18 cellular contexts compared by ENCODE assay signal in genomic region chr10:90718185-90718584, GRCh38.
DNase-seq lines count a peak whose midpoint lies in the region; ATAC-seq and TF ChIP-seq lines count a peak whose summit lies in the region.
"Had no signal": no experiment of that assay in that cellular context is flagged by ENCODE, and none has a peak within 500 bp of the region (broad histone marks: within the 10 kb centered on the region; RNA-seq: fewer than 3 reads in every experiment).

No MANE protein-coding gene starts in this region.

- TF ChIP-seq CTCF in astrocyte of the cerebellum (IDR thresholded peaks at IDR 0.05; ENCODE audit: low read depth, low read length, missing control alignments): peak; percentile 40
- no peak for TF ChIP-seq CTCF in coronary artery (IDR thresholded peaks at IDR 0.05)
- TF ChIP-seq CTCF in Calu3 (IDR thresholded peaks at IDR 0.05; ENCODE audit: unreplicated experiment): no peak

- H2AFZ ChIP-seq in mesenchymal stem cell (ENCODE audit: low read depth, low read length): peak overlapping the region; percentile 63

- no peak overlapping the region for H4K91ac ChIP-seq in mesenchymal stem cell (ENCODE audit: low read length)

- no peak overlapping the region for H3K27ac Mint-ChIP-seq in Calu3 (ENCODE audit: unreplicated experiment)
- H3K27ac Mint-ChIP-seq: CD14-positive monocyte; naive thymus-derived CD4-positive, alpha-beta T cell had no signal

- CTCF ChIA-PET in Calu3 (lab: Charles Lee): no interaction called here

- no peak overlapping the region for H3K4me3 ChIP-seq in astrocyte of the cerebellum (ENCODE audit: low read depth, low read length)
- H3K4me3 ChIP-seq in mesenchymal stem cell (ENCODE audit: insufficient read depth in 1 of 2, low read depth in 1 of 2, low read length in 2 of 2): no peak overlapping the region
- H3K4me3 ChIP-seq in coronary artery: no peak overlapping the region
- H3K4me3 ChIP-seq: adrenal gland had no signal

- peak overlapping the region in 1 of 2 experiments; percentile 51 for H3K4ac ChIP-seq in mesenchymal stem cell (ENCODE audit: low read depth in 1 of 2, low read length in 2 of 2)

- H2BK5ac ChIP-seq in mesenchymal stem cell (ENCODE audit: low read depth, low read length, poor library complexity, severe bottlenecking): no peak overlapping the region

- BruUV-seq in Calu3 (replicated peaks; lab: Mats Ljungman, UMichigan): no TSS peak

- peak; percentile 6 for DNase-seq in EL
- no peak for DNase-seq in astrocyte of the cerebellum (ENCODE audit: low read depth)
- DNase-seq in mesenchymal stem cell: no peak
- DNase-seq in T1000 (lab: John Stamatoyannopoulos, UW): no peak
- no peak for DNase-seq in coronary artery (ENCODE audit: low spot score)
- no peak for DNase-seq in Calu3
- DNase-seq: activated CD4-positive, alpha-beta T cell treated with anti-CD3 and anti-CD28 coated beads for 48 hours; activated T-cell treated with anti-CD3 and anti-CD28 coated beads, Interleukin-2, amount 50 U/mL, for 4 hours; adrenal gland; effector CD4-positive, alpha-beta T cell; left colon; naive thymus-derived CD4-positive, alpha-beta T cell; NCI-H187 treated with DMSO at 0.1 percent for 48 hours; substantia nigra had no signal

- no peaks in the 10 kb centered on the region for H3K9me3 Mint-ChIP-seq in Calu3 (ENCODE audit: low read depth, unreplicated experiment)
- H3K9me3 Mint-ChIP-seq: activated T-cell treated with anti-CD3 and anti-CD28 coated beads, Interleukin-2, amount 50 U/mL, for 4 hours had no signal

- no peaks in the 10 kb centered on the region for H3K36me3 ChIP-seq in mesenchymal stem cell (ENCODE audit: control insufficient read depth in 1 of 2, insufficient read depth in 2 of 2, low read depth in 1 of 2, low read length in 2 of 2)
- H3K36me3 ChIP-seq: adrenal gland had no signal

- H3K27me3 ChIP-seq in mesenchymal stem cell (ENCODE audit: control insufficient read depth in 1 of 2, insufficient read depth in 1 of 2, low read length in 2 of 2): no peaks in the 10 kb centered on the region
- H3K27me3 ChIP-seq: adrenal gland had no signal

- H2BK120ac ChIP-seq in mesenchymal stem cell (ENCODE audit: low read depth, low read length): no peak overlapping the region

- no peak overlapping the region for H3K14ac ChIP-seq in mesenchymal stem cell (ENCODE audit: low read length in 2 of 2)

- H3K9ac ChIP-seq in mesenchymal stem cell (ENCODE audit: low read length): no peak overlapping the region

- no peak overlapping the region for H3K18ac ChIP-seq in mesenchymal stem cell (ENCODE audit: low read depth in 1 of 2, low read length in 2 of 2)

- H3K27me3 Mint-ChIP-seq in Calu3 (ENCODE audit: unreplicated experiment): no peaks in the 10 kb centered on the region

- no peak overlapping the region for H3K4me3 Mint-ChIP-seq in Calu3 (ENCODE audit: low read depth, unreplicated experiment)
- H3K4me3 Mint-ChIP-seq: activated T-cell treated with anti-CD3 and anti-CD28 coated beads, Interleukin-2, amount 50 U/mL, for 4 hours; CD14-positive monocyte; naive thymus-derived CD4-positive, alpha-beta T cell had no signal

- intact Hi-C loops in Calu3 (cut with micrococcal nuclease; ENCODE audit: unreplicated experiment): no loop called here

- H4K8ac ChIP-seq in mesenchymal stem cell (ENCODE audit: low read length): no peak overlapping the region

- no peak for TF ChIP-seq EP300 in Ishikawa (IDR thresholded peaks at IDR 0.05; ENCODE audit: borderline replicate concordance)

- H3K36me3 Mint-ChIP-seq in Calu3 (ENCODE audit: insufficient read depth, unreplicated experiment): no peaks in the 10 kb centered on the region
- H3K36me3 Mint-ChIP-seq: CD14-positive monocyte; naive thymus-derived CD4-positive, alpha-beta T cell had no signal

- no peak overlapping the region for H3K23ac ChIP-seq in mesenchymal stem cell (ENCODE audit: low read length in 2 of 2)

- no peaks in the 10 kb centered on the region for H3K4me1 Mint-ChIP-seq in Calu3 (ENCODE audit: low read depth, unreplicated experiment)
- H3K4me1 Mint-ChIP-seq: CD14-positive monocyte had no signal

- H3K27ac ChIP-seq in mesenchymal stem cell (ENCODE audit: low read length, poor library complexity, severe bottlenecking): no peak overlapping the region
- H3K27ac ChIP-seq in coronary artery: no peak overlapping the region
- H3K27ac ChIP-seq: adrenal gland had no signal

- no peak overlapping the region for H2BK15ac ChIP-seq in mesenchymal stem cell (ENCODE audit: low read depth, poor library complexity, severe bottlenecking)

- no peaks in the 10 kb centered on the region for H3K79me1 ChIP-seq in mesenchymal stem cell (replicated peaks; ENCODE audit: low read length, poor library complexity, severe bottlenecking)

- H3K4me2 ChIP-seq in mesenchymal stem cell (ENCODE audit: low read length, poor library complexity, severe bottlenecking): no peak overlapping the region

- 100% methylated on average over 1 of the region's 3 CpGs for WGBS in mesenchymal stem cell

- no peak overlapping the region for H2BK12ac ChIP-seq in mesenchymal stem cell (ENCODE audit: low read length in 2 of 2)

- in situ Hi-C loops in astrocyte of the cerebellum (cut with HindIII; ENCODE audit: low sequenced_read_pairs): no loop called here

- no peak overlapping the region for H2AK5ac ChIP-seq in mesenchymal stem cell (ENCODE audit: low read length, severe bottlenecking)

- no peaks in the 10 kb centered on the region for H3K9me3 ChIP-seq in mesenchymal stem cell (ENCODE audit: control insufficient read depth, low read length)
- H3K9me3 ChIP-seq: adrenal gland had no signal

- no peak for ATAC-seq in GM18517 (IDR thresholded peaks at IDR 0.05; ENCODE audit: unreplicated experiment)
- ATAC-seq: activated T-cell treated with anti-CD3 and anti-CD28 coated beads, Interleukin-2, amount 50 U/mL, for 4 hours; left colon; naive thymus-derived CD4-positive, alpha-beta T cell; sciatic nerve had no signal

- no peaks in the 10 kb centered on the region for H3K4me1 ChIP-seq in mesenchymal stem cell (ENCODE audit: control insufficient read depth, insufficient read depth, low read depth, low read length)
- H3K4me1 ChIP-seq: adrenal gland had no signal

- peak; percentile 23; the same call in 1 of the 2 replicates for TF ChIP-seq RAD21 in Ishikawa (IDR thresholded peaks at IDR 0.05; ENCODE audit: low read depth)

TF ChIP-seq in Ishikawa, 13 proteins besides CTCF, POLR2A, EP300 and RAD21:
- TF ChIP-seq FOXM1 (IDR thresholded peaks at IDR 0.05; ENCODE audit: borderline replicate concordance, low read depth) (no peak), TEAD4 (IDR thresholded peaks at IDR 0.05) (no peak), REST (IDR thresholded peaks at IDR 0.05; ENCODE audit: low read depth) (no peak), CREB1 (IDR thresholded peaks at IDR 0.05; ENCODE audit: low read depth) (no peak), USF1 (IDR thresholded peaks at IDR 0.05) (no peak), NFIC (IDR thresholded peaks at IDR 0.05) (no peak), TCF12 (IDR thresholded peaks at IDR 0.05; ENCODE audit: low read depth) (no peak)
